8 cellular contexts compared by ENCODE assay signal in genomic region chr19:5827891-5828660, GRCh38. TPM values are rescaled to one million over a fixed set of nuclear protein-coding genes. Genes with fewer than 3 reads are reported as not detected.
A peak's percentile ranks its signal among the peaks of the same experiment; 100 is the strongest.
DNase-seq lines count a peak whose midpoint lies in the region; ATAC-seq, FAIRE-seq and TF ChIP-seq lines count a peak whose summit lies in the region.

No MANE protein-coding gene starts in this region.

- no peaks in the 10 kb centered on the region for H3K36me3 ChIP-seq in bronchial epithelial cell (ENCODE audit: control insufficient read depth, insufficient read depth, low read length)

- DNase-seq in NCI-H2107 treated with DMSO at 0.1 percent for 48 hours (lab: John Stamatoyannopoulos, UW; ENCODE audit: unreplicated experiment) (peak; percentile 90), bronchial epithelial cell (ENCODE audit: low read depth) (peak; percentile 75), islet precursor cell (peak; percentile 98), smooth muscle cell of the brain vasculature (ENCODE audit: low read depth, low spot score) (peak; percentile 84), amniotic stem cell (lab: John Stamatoyannopoulos, UW) (no peak)

- no peak for FAIRE-seq in bronchial epithelial cell (lab: Jason Lieb, UNC)

- ATAC-seq in GM18517 (IDR thresholded peaks at IDR 0.05; ENCODE audit: unreplicated experiment) (peak; percentile 83), HG02981 (IDR thresholded peaks at IDR 0.05; ENCODE audit: unreplicated experiment) (peak; percentile 58)

- peak overlapping the region; percentile 59 for H3K27ac ChIP-seq in VCaP

- TF ChIP-seq CTCF in VCaP (conservative IDR thresholded peaks at IDR 0.05) (no peak), bronchial epithelial cell (IDR thresholded peaks at IDR 0.05; ENCODE audit: insufficient read depth, low read length, severe bottlenecking) (no peak)

- peak overlapping the region; percentile 66 for H3K4me3 ChIP-seq in bronchial epithelial cell (ENCODE audit: low read depth, low read length)

- H3K27me3 ChIP-seq in bronchial epithelial cell (ENCODE audit: control insufficient read depth, insufficient read depth, low read length) = no peaks in the 10 kb centered on the region

RNA-seq across cellular contexts. Expression of gene FUT6, which starts 11.4 kb away (rescaled TPM):
- 2.1 and 7.9 TPM in 2 replicates for total RNA-seq in bronchial epithelial cell

RNA-seq across cellular contexts. Expression of gene FUT3, which starts 23.2 kb away (rescaled TPM):
- total RNA-seq in bronchial epithelial cell = 16.1 and 40.8 TPM in 2 replicates

RNA-seq across cellular contexts. Expression of gene NRTN, which starts 23.2 kb away (rescaled TPM):
- 0.51 and 1.3 TPM in 2 replicates for total RNA-seq in bronchial epithelial cell

RNA-seq across cellular contexts. Expression of gene DUS3L, which starts 37.1 kb away (rescaled TPM):
- 26.8 and 55.5 TPM in 2 replicates for total RNA-seq in bronchial epithelial cell

RNA-seq across cellular contexts. Expression of gene FUT5, which starts 42.3 kb away (rescaled TPM):
- 0.26 TPM in 1 of 2 replicates, not detected in the other for total RNA-seq in bronchial epithelial cell
